ENCODE assay signal across 8 cellular contexts in the genomic region with DNA sequence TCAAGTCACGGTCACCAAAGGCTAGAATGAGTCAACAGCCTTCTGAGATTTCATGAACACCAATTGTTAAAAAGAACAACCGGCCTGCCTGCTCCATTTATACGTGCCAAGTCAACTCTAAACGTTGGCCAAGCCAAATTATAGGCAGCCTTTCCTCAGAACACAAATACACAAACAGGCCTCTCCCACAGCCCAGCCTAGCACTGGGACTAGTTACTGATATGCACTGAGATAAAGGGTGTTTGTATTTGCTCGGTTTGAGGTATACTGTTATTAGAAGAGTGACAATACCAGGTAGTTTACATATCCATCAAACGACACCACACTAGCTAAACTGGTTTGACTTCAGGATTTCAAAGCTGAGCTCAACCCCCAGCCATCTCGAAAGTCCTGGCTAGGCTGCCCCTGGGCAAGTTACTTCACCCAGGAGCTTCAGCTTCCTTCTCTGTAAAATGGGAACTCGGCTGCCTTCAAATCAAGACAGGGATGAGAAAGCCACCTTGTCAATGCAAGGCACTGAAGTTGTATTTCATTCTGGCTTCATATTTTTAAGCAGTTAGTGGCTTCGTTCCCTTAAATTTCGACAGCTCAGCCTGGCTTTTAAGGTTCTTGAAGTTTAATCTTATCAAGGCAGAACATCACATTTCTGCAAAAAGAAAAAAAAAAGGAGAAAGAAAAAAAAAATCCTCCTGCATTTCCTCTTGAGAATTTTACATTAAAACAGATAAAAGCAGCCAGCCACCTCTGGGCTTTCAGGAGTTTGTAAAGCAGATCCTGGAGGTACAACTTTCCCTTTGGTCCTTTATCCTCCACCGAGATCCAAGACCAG. TPM values are rescaled to one million over a fixed set of nuclear protein-coding genes. Genes with fewer than 3 reads are reported as not detected.
DNase-seq lines count a peak whose midpoint lies in the region; ATAC-seq and TF ChIP-seq lines count a peak whose summit lies in the region.

No MANE protein-coding gene starts in this region.

- no peak overlapping the region for H3K9ac ChIP-seq in rectal smooth muscle tissue (ENCODE audit: low read length)

- CTCF ChIA-PET in PC-9 (lab: Charles Lee): interaction anchor here (0.6 to 0.7 kb wide), 2 partner anchors 378 to 481 kb away, joined by 5 to 10 read pairs; no protein-coding TSS in a partner anchor

- H2AFZ ChIP-seq in PC-9: no peak overlapping the region

- no peak for ATAC-seq in GM18861 (IDR thresholded peaks at IDR 0.05; ENCODE audit: unreplicated experiment)
- ATAC-seq in HG02642 (IDR thresholded peaks at IDR 0.05; ENCODE audit: poor library complexity, unreplicated experiment): no peak

- H3K4me2 ChIP-seq in PC-9: peak overlapping the region; percentile 91

- TF ChIP-seq POLR2A in erythroblast (IDR thresholded peaks at IDR 0.05; ENCODE audit: low read length): no peak

- H3F3A ChIP-seq in PC-9 (ENCODE audit: insufficient read depth, low read depth): peaks cover 26% of the 10 kb centered on the region

- TF ChIP-seq CTCF in PC-9 (conservative IDR thresholded peaks at IDR 0.05) (no peak), foreskin fibroblast (IDR thresholded peaks at IDR 0.05; ENCODE audit: low read depth, low read length) (no peak)

- H3K79me2 ChIP-seq in PC-9 (ENCODE audit: low read depth): peaks cover 81% of the 10 kb centered on the region

- H3K4me3 ChIP-seq in PC-9 (peak overlapping the region; percentile 84; the same call in 1 of the 2 replicates), rectal smooth muscle tissue (ENCODE audit: low read length) (peak overlapping the region; percentile 22), foreskin fibroblast (ENCODE audit: low read depth in 1 of 2, low read length in 2 of 2) (no peak overlapping the region)

- DNase-seq in H4 (ENCODE audit: low spot score): peak; percentile 82
- peak; percentile 70 to 97 for DNase-seq in PC-9
- DNase-seq in erythroblast (lab: John Stamatoyannopoulos, UW): peak; percentile 51 to 53
- DNase-seq in foreskin fibroblast: no peak
- DNase-seq in SW480 (ENCODE audit: low spot score): no peak

- no peaks in the 10 kb centered on the region for H3K9me3 ChIP-seq in PC-9 (ENCODE audit: insufficient read depth, low read depth)

- H3K36me3 ChIP-seq in PC-9 (ENCODE audit: low read depth) (peaks cover 9% of the 10 kb centered on the region; the same call in 1 of the 2 replicates), rectal smooth muscle tissue (ENCODE audit: control insufficient read depth, insufficient read depth, low read length) (no peaks in the 10 kb centered on the region)

- POLR2A ChIA-PET in PC-9 (lab: Charles Lee; ENCODE audit: unreplicated experiment): interaction anchor here (0.6 kb wide), 1 partner anchor 486 kb away, joined by 3 read pairs; no protein-coding TSS in a partner anchor

- intact Hi-C loops in PC-9 (cut with micrococcal nuclease; ENCODE audit: unreplicated experiment): loop anchor here (2.0 to 10.0 kb wide), 9 partner anchors 96 to 551 kb away; no protein-coding TSS in a partner anchor

- peaks cover 48% of the 10 kb centered on the region for H3K4me1 ChIP-seq in PC-9 (replicated peaks; ENCODE audit: insufficient read depth)
- peaks cover 36% of the 10 kb centered on the region for H3K4me1 ChIP-seq in rectal smooth muscle tissue (ENCODE audit: control insufficient read depth, insufficient read depth, low read length)

- peaks cover 42% of the 10 kb centered on the region for H4K20me1 ChIP-seq in PC-9 (ENCODE audit: insufficient read depth)

- H3K27me3 ChIP-seq in PC-9 (ENCODE audit: insufficient read depth, low read depth) (no peaks in the 10 kb centered on the region), rectal smooth muscle tissue (ENCODE audit: control insufficient read depth, insufficient read depth, low read length) (no peaks in the 10 kb centered on the region)

- BruUV-seq in PC-9 (replicated peaks; lab: Mats Ljungman, UMichigan): no TSS peak

- H3K27ac ChIP-seq in PC-9 (peak overlapping the region; percentile 82), rectal smooth muscle tissue (ENCODE audit: low read depth, low read length) (no peak overlapping the region)

- H3K9me2 ChIP-seq in PC-9 (ENCODE audit: insufficient read depth): no peaks in the 10 kb centered on the region

RNA-seq across cellular contexts. Expression of gene TLE3, which starts 4.0 kb away (rescaled TPM):
- 17.5 and 24.9 TPM in 2 replicates for total RNA-seq in H4 (2014; rRNA removed; shearing (Covaris generic))
- total RNA-seq in PC-9 (2021): 51.3 and 72.4 TPM in 2 replicates

Comparison
In these comparisons a context has a peak if more than half of its experiments do, and no peak if none do; other contexts are left out.
1. DNase-seq: peak in H4 (single experiment), PC-9 (2 of 2) and erythroblast (2 of 2); none in foreskin fibroblast (0 of 2) and SW480 (single experiment).
2. H3K4me3 ChIP-seq: peak in PC-9 (single experiment) and rectal smooth muscle tissue (single experiment); none in foreskin fibroblast (0 of 2).